25 cellular contexts compared by ENCODE assay signal in genomic region chr17:50588391-50589111, GRCh38. TPM values are rescaled to one million over a fixed set of nuclear protein-coding genes. Genes with fewer than 3 reads are reported as not detected.
DNase-seq lines count a peak whose midpoint lies in the region; TF ChIP-seq lines count a peak whose summit lies in the region.
"Had no signal": no experiment of that assay in that cellular context is flagged by ENCODE, and none has a peak within 500 bp of the region (broad histone marks: within the 10 kb centered on the region; RNA-seq: fewer than 3 reads in every experiment).

No MANE protein-coding gene starts in this region.

- no peak for TF ChIP-seq EP300 in stomach (IDR thresholded peaks at IDR 0.05)

- peaks cover 16 to 22% (median 19%) of the 10 kb centered on the region in 4 donors for H3K4me1 ChIP-seq in stomach

- intact Hi-C loops in stomach (cut with DNase I; ENCODE audit: low total_unique reads) = no loop called here

- TF ChIP-seq CTCF in choroid plexus epithelial cell (conservative IDR thresholded peaks at IDR 0.05; ENCODE audit: low read depth, low read length) (no peak), stomach (IDR thresholded peaks at IDR 0.05) (no peak), GM10266 (IDR thresholded peaks at IDR 0.05; ENCODE audit: control insufficient read depth, insufficient read depth, low read depth, missing control alignments) (no peak)

- 51 to 64% (median 54%) methylated on average over 12 to 18 of the region's 18 CpGs for WGBS in stomach, 5 donors

- no peak overlapping the region for H3K27ac ChIP-seq in stomach
- H3K27ac ChIP-seq: coronary artery, KMS-11 had no signal

- no peak for TF ChIP-seq POLR2A in stomach (IDR thresholded peaks at IDR 0.05)

- H3K36me3 ChIP-seq in stomach = no peaks in the 10 kb centered on the region

- no peaks in the 10 kb centered on the region for H3K27me3 ChIP-seq in stomach

- DNase-seq in NCI-H1092 treated with DMSO at 0.1 percent for 48 hours (lab: John Stamatoyannopoulos, UW) = peak; percentile 52
- no peak for DNase-seq in NCI-H1092 (lab: John Stamatoyannopoulos, UW)
- DNase-seq in choroid plexus epithelial cell (ENCODE audit: low read depth) = peak; percentile 14
- peak; percentile 64 for DNase-seq in left kidney (ENCODE audit: low read depth, low spot score)
- DNase-seq in stomach = peak; percentile 32
- no peak for DNase-seq in EL
- DNase-seq in NCI-H146 (lab: John Stamatoyannopoulos, UW) = no peak
- no peak for DNase-seq in GM10266 (ENCODE audit: extremely low spot score)
- DNase-seq: 8988T; activated CD4-positive, alpha-beta memory T cell treated with anti-CD3 and anti-CD28 coated beads, Interleukin-2, amount 10 ng/mL, durations not matched to agents 7 days and 5 days; activated naive CD4-positive, alpha-beta T cell treated with anti-CD3 and anti-CD28 coated beads, Interleukin-2, amount 10 ng/mL, durations not matched to agents 7 days and 5 days; aorta; Caco-2; HFFc6; NCI-H2081; NCI-H510A; SHP77; stimulated activated CD4-positive, alpha-beta T cell treated with anti-CD3 and anti-CD28 coated beads, Interleukin-4, amount 100 ng/mL, for 24 hours had no signal

- H3K4me3 ChIP-seq in choroid plexus epithelial cell (ENCODE audit: low read depth, low read length) (no peak overlapping the region), stomach (no peak overlapping the region)
- H3K4me3 ChIP-seq: coronary artery, lung, smooth muscle cell had no signal

- H3K9me3 ChIP-seq in stomach = no peaks in the 10 kb centered on the region
- H3K9me3 ChIP-seq: Caco-2 had no signal

RNA-seq across cellular contexts. Expression of gene CACNA1G, which starts 28.0 kb away (rescaled TPM):
- total RNA-seq in stomach = 1 to 10 TPM in 2 of 5 donors, not detected in 3; 2.0 to 3.7 TPM
- under 1 TPM in 2 of 3 donors, not detected in 1; 0.06 to 0.10 TPM for polyA plus RNA-seq in stomach
- total RNA-seq: activated CD4-positive, alpha-beta memory T cell treated with anti-CD3 and anti-CD28 coated beads, Interleukin-2, amount 10 ng/mL, durations not matched to agents 7 days and 5 days; T-helper 1 cell treated with Interleukin-12 subunit alpha and Interleukin-12 subunit beta and Interleukin-4 antibody, amounts not matched to agents 30 ng/mL and 1 ng/mL, for 36 hours had no signal
- polyA plus RNA-seq: aorta had no signal

RNA-seq across cellular contexts. Expression of gene SPATA20, which starts 41.6 kb away (rescaled TPM):
- total RNA-seq in stomach = 1,000 to 10,000 TPM in 1 of 5 donors, 100 to 1,000 TPM in 3, 10 to 100 TPM in 1; 45.0 to 1,214 (median 194) TPM
- polyA plus RNA-seq in stomach = 10 to 100 TPM; 24.8 to 58.6 (median 40.6) TPM

RNA-seq across cellular contexts. Expression of gene ABCC3, which starts 46.1 kb away (rescaled TPM):
- 1,000 to 10,000 TPM in 1 of 5 donors, 100 to 1,000 TPM in 4; 139 to 1,043 (median 270) TPM for total RNA-seq in stomach
- polyA plus RNA-seq in stomach = 10 to 100 TPM; 13.6 to 46.4 (median 23.9) TPM
- total RNA-seq: T-helper 1 cell treated with Interleukin-12 subunit alpha and Interleukin-12 subunit beta and Interleukin-4 antibody, amounts not matched to agents 30 ng/mL and 1 ng/mL, for 36 hours had no signal

RNA-seq across cellular contexts. Expression of gene EPN3, which starts 56.0 kb away (rescaled TPM):
- 100 to 1,000 TPM in 2 of 5 donors, 10 to 100 TPM in 2, 1 to 10 TPM in 1; 6.4 to 117 (median 49.5) TPM for total RNA-seq in stomach
- polyA plus RNA-seq in stomach = 10 to 100 TPM; 25.9 to 76.3 (median 40.6) TPM
- total RNA-seq: activated CD4-positive, alpha-beta memory T cell treated with anti-CD3 and anti-CD28 coated beads, Interleukin-2, amount 10 ng/mL, durations not matched to agents 7 days and 5 days; aorta; myocyte had no signal
- polyA plus RNA-seq: BJ had no signal

Comparison
In these comparisons a context has a peak if more than half of its experiments do, and no peak if none do; other contexts are left out.
1. DNase-seq: peak in NCI-H1092 treated with DMSO at 0.1 percent for 48 hours (single experiment), choroid plexus epithelial cell (single experiment), left kidney (single experiment) and stomach (single experiment); none in NCI-H1092 (single experiment), EL (single experiment), NCI-H146 (single experiment) and GM10266 (single experiment).